21 cellular contexts compared by ENCODE assay signal in the genomic region with DNA sequence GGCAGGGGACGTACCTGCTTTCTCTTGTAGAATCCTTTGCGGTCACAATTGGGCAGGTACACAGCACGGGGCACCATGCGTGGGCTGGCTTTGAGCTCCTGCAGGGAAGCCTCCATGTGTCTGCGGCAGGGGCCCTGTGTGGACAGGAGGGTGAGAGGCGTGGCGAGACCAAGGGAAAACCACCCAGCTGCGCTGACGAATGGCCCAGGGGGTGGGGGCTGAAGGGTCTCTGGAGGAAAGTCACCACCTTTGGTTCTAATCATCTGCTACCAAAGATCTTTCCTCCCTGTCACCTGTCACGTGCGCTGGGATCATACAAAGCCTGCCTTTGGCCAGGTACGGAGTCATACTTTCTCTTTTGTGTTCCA. TPM values are rescaled to one million over a fixed set of nuclear protein-coding genes. Genes with fewer than 3 reads are reported as not detected.
DNase-seq lines count a peak whose midpoint lies in the region; ATAC-seq and TF ChIP-seq lines count a peak whose summit lies in the region.
"Had no signal": no experiment of that assay in that cellular context is flagged by ENCODE, and none has a peak within 500 bp of the region (broad histone marks: within the 10 kb centered on the region; RNA-seq: fewer than 3 reads in every experiment).

No MANE protein-coding gene starts in this region.

- no peak for ATAC-seq in left cardiac atrium
- ATAC-seq in Right ventricle myocardium superior (ENCODE audit: poor library complexity) = no peak
- ATAC-seq in naive thymus-derived CD4-positive, alpha-beta T cell = no peak
- ATAC-seq: GM23338, Right ventricle myocardium inferior had no signal

- no peaks in the 10 kb centered on the region for H3K9me3 Mint-ChIP-seq in nephron
- H3K9me3 Mint-ChIP-seq in naive thymus-derived CD4-positive, alpha-beta T cell = no peaks in the 10 kb centered on the region
- H3K9me3 Mint-ChIP-seq: CD14-positive monocyte, GM23338 had no signal

- H3K27me3 ChIP-seq in skeletal muscle tissue (ENCODE audit: control insufficient read depth in 3 of 3, insufficient read depth in 3 of 3, low read length in 3 of 3) (no peaks in the 10 kb centered on the region), uterus (no peaks in the 10 kb centered on the region)
- H3K27me3 ChIP-seq in naive thymus-derived CD4-positive, alpha-beta T cell (ENCODE audit: control insufficient read depth in 2 of 2, insufficient read depth in 2 of 2, low read length in 2 of 2) = no peaks in the 10 kb centered on the region

- no peak overlapping the region for H3K4me3 Mint-ChIP-seq in nephron
- no peak overlapping the region for H3K4me3 Mint-ChIP-seq in naive thymus-derived CD4-positive, alpha-beta T cell
- H3K4me3 Mint-ChIP-seq: CD14-positive monocyte, GM23338 had no signal

- H3K9ac ChIP-seq in skeletal muscle tissue (ENCODE audit: low read depth in 1 of 3, low read length in 3 of 3) = peak overlapping the region in 2 of 3 donors; percentile 5 to 82

- CTCF ChIA-PET in naive thymus-derived CD4-positive, alpha-beta T cell (lab: Charles Lee) = no interaction called here

- peaks cover 81% of the 10 kb centered on the region for H3K36me3 Mint-ChIP-seq in nephron (ENCODE audit: low read depth)
- no peaks in the 10 kb centered on the region for H3K36me3 Mint-ChIP-seq in naive thymus-derived CD4-positive, alpha-beta T cell
- H3K36me3 Mint-ChIP-seq: CD14-positive monocyte had no signal

- H3K4me1 Mint-ChIP-seq in nephron = peaks cover 60% of the 10 kb centered on the region
- H3K4me1 Mint-ChIP-seq in naive thymus-derived CD4-positive, alpha-beta T cell = peaks cover 0 to 13% (median 0%) of the 10 kb centered on the region in 7 donors

- H3K27ac ChIP-seq in skeletal muscle tissue (ENCODE audit: low read depth, low read length) (peak overlapping the region; percentile 98), uterus (peak overlapping the region; percentile 81 to 93)
- H3K27ac ChIP-seq in naive thymus-derived CD4-positive, alpha-beta T cell (ENCODE audit: low read depth, low read length) = no peak overlapping the region

- peak overlapping the region in 2 of 3 experiments; percentile 7 to 56 for H3K27ac Mint-ChIP-seq in nephron
- H3K27ac Mint-ChIP-seq in naive thymus-derived CD4-positive, alpha-beta T cell = no peak overlapping the region
- H3K27ac Mint-ChIP-seq: CD14-positive monocyte, GM23338 had no signal

- H3K4me3 ChIP-seq in skeletal muscle tissue (ENCODE audit: low read length in 3 of 3) (peak overlapping the region in 1 of 3 donors; percentile 3), uterus (no peak overlapping the region)
- H3K4me3 ChIP-seq in naive thymus-derived CD4-positive, alpha-beta T cell (ENCODE audit: low read length) = no peak overlapping the region
- H3K4me3 ChIP-seq: GM23338 had no signal

- H3K36me3 ChIP-seq in skeletal muscle tissue (ENCODE audit: control insufficient read depth in 3 of 3, insufficient read depth in 3 of 3, low read length in 3 of 3) = peaks cover 45 to 67% (median 48%) of the 10 kb centered on the region in 3 donors
- H3K36me3 ChIP-seq in uterus = no peaks in the 10 kb centered on the region
- H3K36me3 ChIP-seq in naive thymus-derived CD4-positive, alpha-beta T cell (ENCODE audit: control insufficient read depth in 2 of 3, insufficient read depth in 3 of 3, low read length in 3 of 3) = no peaks in the 10 kb centered on the region

- intact Hi-C loops in left cardiac atrium (cut with DNase I) = loop anchor here in 1 of 2 donors (5.0 kb wide), 1 partner anchor 1034 kb away; no protein-coding TSS in a partner anchor
- intact Hi-C loops in Right ventricle myocardium superior (cut with DNase I) = no loop called here
- intact Hi-C loops in uterus (cut with DNase I; ENCODE audit: low total_unique reads) = no loop called here
- intact Hi-C loops in naive thymus-derived CD4-positive, alpha-beta T cell (cut with micrococcal nuclease) = no loop called here

- TF ChIP-seq POLR2A in uterus (IDR thresholded peaks at IDR 0.05) = no peak

- TF ChIP-seq CTCF in nephron (IDR thresholded peaks at IDR 0.05; ENCODE audit: unreplicated experiment in 3 of 3) (no peak), uterus (IDR thresholded peaks at IDR 0.05) (no peak)

- H3K27me3 Mint-ChIP-seq in nephron (ENCODE audit: low read depth) = peaks cover 9% of the 10 kb centered on the region
- peaks cover 0 to 15% (median 10%) of the 10 kb centered on the region in 5 donors for H3K27me3 Mint-ChIP-seq in naive thymus-derived CD4-positive, alpha-beta T cell

- DNase-seq in left cardiac atrium (peak; percentile 14), Right ventricle myocardium superior (no peak), uterus (no peak), Kasumi-1 (lab: John Stamatoyannopoulos, UW) (no peak), NCI-H2196 (lab: John Stamatoyannopoulos, UW; ENCODE audit: unreplicated experiment) (no peak)
- DNase-seq in naive thymus-derived CD4-positive, alpha-beta T cell = no peak
- DNase-seq: 8988T, GDM1, HCEC 1CT, KG1, NCI-H1105, NCI-H146, NCI-H2029, NCI-H345, NCI-H524, NCI-H774 had no signal

- H3K9me3 ChIP-seq in skeletal muscle tissue (ENCODE audit: control insufficient read depth in 3 of 3, low read length in 3 of 3) (no peaks in the 10 kb centered on the region), uterus (no peaks in the 10 kb centered on the region)
- no peaks in the 10 kb centered on the region for H3K9me3 ChIP-seq in naive thymus-derived CD4-positive, alpha-beta T cell (ENCODE audit: control insufficient read depth in 2 of 3, low read length in 3 of 3)

- peaks cover 48 to 67% (median 54%) of the 10 kb centered on the region in 3 donors for H3K4me1 ChIP-seq in skeletal muscle tissue (ENCODE audit: control insufficient read depth in 3 of 3, insufficient read depth in 3 of 3, low read length in 3 of 3)
- H3K4me1 ChIP-seq in uterus = peaks cover under 1 to 13% of the 10 kb centered on the region in 2 donors
- no peaks in the 10 kb centered on the region for H3K4me1 ChIP-seq in naive thymus-derived CD4-positive, alpha-beta T cell (ENCODE audit: control insufficient read depth in 2 of 2, insufficient read depth in 2 of 2, low read length in 2 of 2)

- POLR2A ChIA-PET in naive thymus-derived CD4-positive, alpha-beta T cell (lab: Charles Lee) = no interaction called here

RNA-seq across cellular contexts. Expression of gene IGFBP5, which starts 17.3 kb away (rescaled TPM):
- total RNA-seq in left cardiac atrium (100 to 1,000 TPM in 1 of 2 donors, 10 to 100 TPM in 1; 88.5 to 207 TPM), Right ventricle myocardium superior (134 TPM), skeletal muscle tissue (260 TPM), uterus (1,000 to 10,000 TPM in 1 of 4 donors, 100 to 1,000 TPM in 3; 480 to 2,812 (median 618) TPM)
- total RNA-seq in naive thymus-derived CD4-positive, alpha-beta T cell = not detected
- not detected for polyA plus RNA-seq in naive thymus-derived CD4-positive, alpha-beta T cell
- polyA plus RNA-seq: CD14-positive monocyte had no signal

RNA-seq across cellular contexts. Expression of gene IGFBP2, which starts 44.9 kb away (rescaled TPM):
- total RNA-seq in left cardiac atrium (100 to 1,000 TPM in 1 of 2 donors, 10 to 100 TPM in 1; 91.7 to 185 TPM), Right ventricle myocardium superior (51.1 TPM), skeletal muscle tissue (99.7 TPM), uterus (100 to 1,000 TPM in 2 of 4 donors, 10 to 100 TPM in 2; 59.5 to 398 (median 102) TPM)
- 10 to 100 TPM in 1 of 5 experiments, not detected in 4; 58.9 TPM for total RNA-seq in naive thymus-derived CD4-positive, alpha-beta T cell
- polyA plus RNA-seq in naive thymus-derived CD4-positive, alpha-beta T cell = under 1 TPM in 1 of 2 donors, not detected in 1; 0.18 TPM
- polyA plus RNA-seq: CD14-positive monocyte had no signal

Comparison
In these comparisons a context has a peak if more than half of its experiments do, and no peak if none do; other contexts are left out.
1. H3K27ac Mint-ChIP-seq: peak in nephron (2 of 3); none in naive thymus-derived CD4-positive, alpha-beta T cell (0 of 9).
2. RNA of gene IGFBP5, which starts 17.3 kb away (total RNA-seq): 480 to 2,812 TPM in uterus, 260 TPM in skeletal muscle tissue (single experiment), 88.5 to 207 TPM in left cardiac atrium and 134 TPM in Right ventricle myocardium superior (single experiment); not detected in naive thymus-derived CD4-positive, alpha-beta T cell; every median in the first group is over 10 times any median in the second.